In the genomic region with DNA sequence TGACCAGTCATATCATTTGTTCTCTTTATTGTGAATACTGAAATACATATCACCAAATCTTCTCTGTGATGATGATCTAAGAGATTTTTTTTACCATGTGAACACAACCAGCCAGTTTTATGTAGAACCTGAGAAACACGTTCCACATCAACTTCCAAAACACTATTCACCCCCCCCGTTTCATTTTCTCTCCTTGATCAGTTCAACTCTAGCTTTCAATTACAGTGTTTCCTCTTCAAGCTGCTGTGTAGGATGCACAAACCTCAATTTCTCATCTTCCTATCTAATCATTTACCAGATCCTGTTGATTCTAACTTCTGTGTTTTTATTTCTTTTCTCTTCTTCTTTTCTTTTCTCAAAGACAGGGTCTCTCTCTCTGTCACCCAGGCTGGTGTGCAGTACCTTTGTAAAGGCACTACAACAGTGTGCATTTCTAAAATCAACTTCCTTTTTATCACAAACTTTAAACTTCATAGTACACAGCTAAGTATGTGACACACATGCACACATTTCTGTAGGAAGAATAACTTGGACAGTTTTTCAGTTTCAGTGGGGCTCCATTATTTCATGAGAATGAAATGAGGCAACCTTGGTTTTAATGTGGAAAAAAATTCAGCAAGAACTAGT, we compare ENCODE assay signal across 23 cellular contexts.
DNase-seq lines count a peak whose midpoint lies in the region; ATAC-seq and TF ChIP-seq lines count a peak whose summit lies in the region.
"Had no signal": no experiment of that assay in that cellular context is flagged by ENCODE, and none has a peak within 500 bp of the region (broad histone marks: within the 10 kb centered on the region; RNA-seq: fewer than 3 reads in every experiment).

No MANE protein-coding gene starts in this region.

- no peak for TF ChIP-seq CTCF in ovary (IDR thresholded peaks at IDR 0.05)
- no peak for TF ChIP-seq CTCF in esophagus muscularis mucosa (IDR thresholded peaks at IDR 0.05)

- 8 to 14% (median 10%) methylated on average over 2 of the region's 2 CpGs for WGBS in ovary, 3 donors
- WGBS in esophagus muscularis mucosa = 31% methylated on average over 2 of the region's 2 CpGs

- intact Hi-C loops in ovary (cut with DNase I) = no loop called here
- intact Hi-C loops in esophagus muscularis mucosa (cut with DNase I) = no loop called here

- TF ChIP-seq POLR2A in GM18505 (IDR thresholded peaks at IDR 0.05; ENCODE audit: borderline replicate concordance, extremely low read depth, insufficient read depth, insufficient read length) = no peak
- no peak for TF ChIP-seq POLR2A in ovary (IDR thresholded peaks at IDR 0.05)
- TF ChIP-seq POLR2A in esophagus muscularis mucosa (IDR thresholded peaks at IDR 0.05; ENCODE audit: low read depth) = no peak

- ATAC-seq in GM18505 (IDR thresholded peaks at IDR 0.05; ENCODE audit: unreplicated experiment) (peak; percentile 47), GM19438 (IDR thresholded peaks at IDR 0.05; ENCODE audit: low read depth, unreplicated experiment) (peak; percentile 78), HG03432 (IDR thresholded peaks at IDR 0.05; ENCODE audit: unreplicated experiment) (peak; percentile 72)
- ATAC-seq: left ventricle myocardium superior had no signal

- DNase-seq in kidney glomerular epithelial cell (lab: John Stamatoyannopoulos, UW) (peak; percentile 30), ovary (no peak), NCI-H1436 treated with DMSO at 0.1 percent for 48 hours (lab: John Stamatoyannopoulos, UW) (no peak), esophagus muscularis mucosa (ENCODE audit: extremely low spot score) (no peak)
- no peak for DNase-seq in activated naive CD4-positive, alpha-beta T cell treated with anti-CD3 and anti-CD28 coated beads, Interleukin-2, amount 50 U/mL, for 16 hours
- DNase-seq: activated CD4-positive, alpha-beta T cell treated with anti-CD3 and anti-CD28 coated beads for 4 hours; activated CD8-positive, alpha-beta memory T cell treated with anti-CD3 and anti-CD28 coated beads for 24 hours; activated gamma-delta T cell; activated T-cell treated with anti-CD3 and anti-CD28 coated beads, Interleukin-2, amount 50 U/mL, for 1 hour; Caco-2; dermis blood vessel endothelial cell; GF-D8; GOT3; left ventricle myocardium superior; NCI-H1105; NCI-H2029 treated with DMSO at 0.1 percent for 48 hours; stimulated activated CD4-positive, alpha-beta T cell treated with anti-CD3 and anti-CD28 coated beads, Interleukin-15, amount 100 ng/mL, for 24 hours had no signal

- H3K36me3 ChIP-seq in ovary (no peaks in the 10 kb centered on the region), esophagus muscularis mucosa (no peaks in the 10 kb centered on the region)
- H3K36me3 ChIP-seq: neutrophil, thoracic aorta had no signal

- no peak overlapping the region for H3K27ac ChIP-seq in ovary
- no peak overlapping the region for H3K27ac ChIP-seq in esophagus muscularis mucosa (replicated peaks in 1 of 4)
- H3K27ac ChIP-seq: neutrophil, RWPE1, thoracic aorta had no signal

- no peaks in the 10 kb centered on the region for H3K9me3 ChIP-seq in ovary
- H3K9me3 ChIP-seq in esophagus muscularis mucosa = no peaks in the 10 kb centered on the region
- H3K9me3 ChIP-seq: Caco-2, neutrophil, thoracic aorta had no signal

- H3K4me1 ChIP-seq in ovary (ENCODE audit: insufficient read depth) = no peaks in the 10 kb centered on the region
- no peaks in the 10 kb centered on the region for H3K4me1 ChIP-seq in esophagus muscularis mucosa
- H3K4me1 ChIP-seq: Caco-2 had no signal

- no peak for TF ChIP-seq EP300 in ovary (IDR thresholded peaks at IDR 0.05)
- TF ChIP-seq EP300 in esophagus muscularis mucosa (IDR thresholded peaks at IDR 0.05) = no peak

- H3K4me3 ChIP-seq in ovary (no peak overlapping the region), esophagus muscularis mucosa (no peak overlapping the region)
- H3K4me3 ChIP-seq: thoracic aorta had no signal

- H3K27me3 ChIP-seq in ovary (no peaks in the 10 kb centered on the region), esophagus muscularis mucosa (no peaks in the 10 kb centered on the region)
- H3K27me3 ChIP-seq: neutrophil had no signal
